Comparison of ENCODE assay signal across 19 cellular contexts in genomic region chr3:60140160-60140559, GRCh38.
A peak's percentile ranks its signal among the peaks of the same experiment; 100 is the strongest.
DNase-seq lines count a peak whose midpoint lies in the region; ATAC-seq, FAIRE-seq and TF ChIP-seq lines count a peak whose summit lies in the region.
"Had no signal": no experiment of that assay in that cellular context is flagged by ENCODE, and none has a peak within 500 bp of the region (broad histone marks: within the 10 kb centered on the region; RNA-seq: fewer than 3 reads in every experiment).

No MANE protein-coding gene starts in this region.

- intact Hi-C loops in activated CD4-positive, alpha-beta memory T cell treated with anti-CD3 and anti-CD28 coated beads for 36 hours (cut with micrococcal nuclease), result no loop called here
- intact Hi-C loops in esophagus muscularis mucosa (cut with DNase I) (no loop called here), left lung (cut with DNase I) (no loop called here), HepG2 (cut with micrococcal nuclease; ENCODE audit: unreplicated experiment) (no loop called here)

- H3K36me3 Mint-ChIP-seq in activated CD4-positive, alpha-beta memory T cell treated with anti-CD3 and anti-CD28 coated beads for 36 hours, result no peaks in the 10 kb centered on the region
- H3K36me3 Mint-ChIP-seq in activated CD4-positive, alpha-beta memory T cell treated with anti-CD3 and anti-CD28 coated beads, Interleukin-2, amount 10 ng/mL, durations not matched to agents 7 days and 5 days (ENCODE audit: low read depth), result no peaks in the 10 kb centered on the region
- H3K36me3 Mint-ChIP-seq in activated naive CD8-positive, alpha-beta T cell treated with anti-CD3 and anti-CD28 coated beads, Interleukin-2, amount 50 U/mL, for 24 hours (ENCODE audit: low read depth), result no peaks in the 10 kb centered on the region
- H3K36me3 Mint-ChIP-seq in activated naive CD8-positive, alpha-beta T cell treated with anti-CD3 and anti-CD28 coated beads for 36 hours, result no peaks in the 10 kb centered on the region
- H3K36me3 Mint-ChIP-seq: CD8-positive, alpha-beta T cell had no signal

- H3K27me3 ChIP-seq in esophagus muscularis mucosa, result no peaks in the 10 kb centered on the region
- no peaks in the 10 kb centered on the region for H3K27me3 ChIP-seq in left lung
- no peaks in the 10 kb centered on the region for H3K27me3 ChIP-seq in HepG2 (ENCODE audit: control insufficient read depth in 1 of 2, insufficient read depth in 2 of 2, low read length in 2 of 2)
- H3K27me3 ChIP-seq: BLaER1 treated with 17β-estradiol and CSF1 and Interleukin-3, amounts not matched to agents 10 nM and 100 nM had no signal

- no peak for TF ChIP-seq CTCF in esophagus muscularis mucosa (IDR thresholded peaks at IDR 0.05)
- TF ChIP-seq CTCF in left lung (IDR thresholded peaks at IDR 0.05), result no peak
- TF ChIP-seq CTCF in HepG2 (CRISPR knock-in tag; IDR thresholded peaks at IDR 0.05), result no peak

- TF ChIP-seq POLR2A in esophagus muscularis mucosa (IDR thresholded peaks at IDR 0.05; ENCODE audit: low read depth) (no peak), HepG2 (IDR thresholded peaks at IDR 0.05; ENCODE audit: insufficient read depth in 1 of 2, low read depth in 2 of 2, low read length in 2 of 2) (no peak)

- H2AFZ ChIP-seq in HepG2 (ENCODE audit: low read length), result no peak overlapping the region

- H3K27ac Mint-ChIP-seq in activated CD4-positive, alpha-beta memory T cell treated with anti-CD3 and anti-CD28 coated beads for 36 hours, result no peak overlapping the region
- no peak overlapping the region for H3K27ac Mint-ChIP-seq in activated CD4-positive, alpha-beta memory T cell treated with anti-CD3 and anti-CD28 coated beads, Interleukin-2, amount 10 ng/mL, durations not matched to agents 7 days and 5 days
- H3K27ac Mint-ChIP-seq in activated naive CD8-positive, alpha-beta T cell treated with anti-CD3 and anti-CD28 coated beads, Interleukin-2, amount 50 U/mL, for 24 hours, result no peak overlapping the region
- no peak overlapping the region for H3K27ac Mint-ChIP-seq in activated naive CD8-positive, alpha-beta T cell treated with anti-CD3 and anti-CD28 coated beads for 36 hours
- H3K27ac Mint-ChIP-seq: B cell; CD8-positive, alpha-beta T cell; H9 had no signal

- H3K4me2 ChIP-seq in HepG2 (ENCODE audit: low read depth, low read length), result no peak overlapping the region
- H3K4me2 ChIP-seq: BLaER1 treated with 17β-estradiol and CSF1 and Interleukin-3, amounts not matched to agents 10 nM and 100 nM had no signal

- H3K27me3 Mint-ChIP-seq in activated CD4-positive, alpha-beta memory T cell treated with anti-CD3 and anti-CD28 coated beads for 36 hours, result no peaks in the 10 kb centered on the region
- no peaks in the 10 kb centered on the region for H3K27me3 Mint-ChIP-seq in activated CD4-positive, alpha-beta memory T cell treated with anti-CD3 and anti-CD28 coated beads, Interleukin-2, amount 10 ng/mL, durations not matched to agents 7 days and 5 days
- no peaks in the 10 kb centered on the region for H3K27me3 Mint-ChIP-seq in activated naive CD8-positive, alpha-beta T cell treated with anti-CD3 and anti-CD28 coated beads, Interleukin-2, amount 50 U/mL, for 24 hours
- no peaks in the 10 kb centered on the region for H3K27me3 Mint-ChIP-seq in activated naive CD8-positive, alpha-beta T cell treated with anti-CD3 and anti-CD28 coated beads for 36 hours
- H3K27me3 Mint-ChIP-seq: B cell had no signal

- no peak overlapping the region for H3K9ac ChIP-seq in HepG2 (ENCODE audit: insufficient read depth, low read depth, low read length)
- H3K9ac ChIP-seq: BLaER1 treated with 17β-estradiol and CSF1 and Interleukin-3, amounts not matched to agents 10 nM and 100 nM had no signal

- no peak for TF ChIP-seq RAD21 in HepG2 (CRISPR knock-in tag; IDR thresholded peaks at IDR 0.05)

- H3K27ac ChIP-seq in esophagus muscularis mucosa (replicated peaks in 1 of 4) (no peak overlapping the region), left lung (no peak overlapping the region), HepG2 (ENCODE audit: extremely low read length, insufficient read depth, low read length) (no peak overlapping the region)
- H3K27ac ChIP-seq: BLaER1 treated with 17β-estradiol and CSF1 and Interleukin-3, amounts not matched to agents 10 nM and 100 nM had no signal

- in situ Hi-C loops in HepG2 (cut with HindIII; ENCODE audit: extremely low pct_ligation_motif_present, low pct_unique_long_range_greater_than_20kb), result no loop called here

- peaks cover 3% of the 10 kb centered on the region for H3K4me1 Mint-ChIP-seq in activated CD4-positive, alpha-beta memory T cell treated with anti-CD3 and anti-CD28 coated beads for 36 hours (ENCODE audit: low read depth)
- H3K4me1 Mint-ChIP-seq in activated CD4-positive, alpha-beta memory T cell treated with anti-CD3 and anti-CD28 coated beads, Interleukin-2, amount 10 ng/mL, durations not matched to agents 7 days and 5 days, result no peaks in the 10 kb centered on the region
- peaks cover 3% of the 10 kb centered on the region for H3K4me1 Mint-ChIP-seq in activated naive CD8-positive, alpha-beta T cell treated with anti-CD3 and anti-CD28 coated beads, Interleukin-2, amount 50 U/mL, for 24 hours
- H3K4me1 Mint-ChIP-seq in activated naive CD8-positive, alpha-beta T cell treated with anti-CD3 and anti-CD28 coated beads for 36 hours, result peaks cover 3% of the 10 kb centered on the region
- H3K4me1 Mint-ChIP-seq: B cell had no signal

- ATAC-seq in activated naive CD8-positive, alpha-beta T cell treated with anti-CD3 and anti-CD28 coated beads, Interleukin-2, amount 50 U/mL, for 24 hours, result peak; percentile 46
- no peak for ATAC-seq in left lung
- no peak for ATAC-seq in HepG2
- ATAC-seq: CD8-positive, alpha-beta T cell had no signal

- H3K4me3 Mint-ChIP-seq in activated CD4-positive, alpha-beta memory T cell treated with anti-CD3 and anti-CD28 coated beads for 36 hours, result no peak overlapping the region
- no peak overlapping the region for H3K4me3 Mint-ChIP-seq in activated CD4-positive, alpha-beta memory T cell treated with anti-CD3 and anti-CD28 coated beads, Interleukin-2, amount 10 ng/mL, durations not matched to agents 7 days and 5 days
- H3K4me3 Mint-ChIP-seq in activated naive CD8-positive, alpha-beta T cell treated with anti-CD3 and anti-CD28 coated beads, Interleukin-2, amount 50 U/mL, for 24 hours, result no peak overlapping the region
- no peak overlapping the region for H3K4me3 Mint-ChIP-seq in activated naive CD8-positive, alpha-beta T cell treated with anti-CD3 and anti-CD28 coated beads for 36 hours
- H3K4me3 Mint-ChIP-seq: B cell; CD8-positive, alpha-beta T cell; H9 had no signal

- no TSS peak for BruUV-seq in HepG2 (replicated peaks; lab: Mats Ljungman, UMichigan)

- no peaks in the 10 kb centered on the region for H3K9me3 Mint-ChIP-seq in activated CD4-positive, alpha-beta memory T cell treated with anti-CD3 and anti-CD28 coated beads for 36 hours
- H3K9me3 Mint-ChIP-seq in activated CD4-positive, alpha-beta memory T cell treated with anti-CD3 and anti-CD28 coated beads, Interleukin-2, amount 10 ng/mL, durations not matched to agents 7 days and 5 days, result peaks cover 8% of the 10 kb centered on the region
- peaks cover 4% of the 10 kb centered on the region for H3K9me3 Mint-ChIP-seq in activated naive CD8-positive, alpha-beta T cell treated with anti-CD3 and anti-CD28 coated beads, Interleukin-2, amount 50 U/mL, for 24 hours
- no peaks in the 10 kb centered on the region for H3K9me3 Mint-ChIP-seq in activated naive CD8-positive, alpha-beta T cell treated with anti-CD3 and anti-CD28 coated beads for 36 hours
- H3K9me3 Mint-ChIP-seq: CD8-positive, alpha-beta T cell; H9 had no signal

- CTCF ChIA-PET in activated CD4-positive, alpha-beta memory T cell treated with anti-CD3 and anti-CD28 coated beads for 36 hours (lab: Charles Lee), result interaction anchor here (0.7 kb wide), 2 partner anchors 60 to 1795 kb away, joined by 4 read pairs; no protein-coding TSS in a partner anchor
- CTCF ChIA-PET in activated CD4-positive, alpha-beta memory T cell treated with anti-CD3 and anti-CD28 coated beads, Interleukin-2, amount 10 ng/mL, durations not matched to agents 7 days and 5 days (lab: Charles Lee), result interaction anchor here (0.7 kb wide), 1 partner anchor 418 kb away, joined by 4 read pairs; no protein-coding TSS in a partner anchor
- CTCF ChIA-PET in HepG2 (lab: Yijun Ruan, JAX; ENCODE audit: low intra/inter-chr PET ratio, low total read pairs), result no interaction called here

- DNase-seq in activated CD4-positive, alpha-beta memory T cell treated with anti-CD3 and anti-CD28 coated beads for 36 hours, result peak; percentile 23
- DNase-seq in activated CD4-positive, alpha-beta memory T cell treated with anti-CD3 and anti-CD28 coated beads, Interleukin-2, amount 10 ng/mL, durations not matched to agents 7 days and 5 days, result no peak
- no peak for DNase-seq in activated naive CD8-positive, alpha-beta T cell treated with anti-CD3 and anti-CD28 coated beads, Interleukin-2, amount 50 U/mL, for 24 hours
- DNase-seq in activated naive CD8-positive, alpha-beta T cell treated with anti-CD3 and anti-CD28 coated beads for 36 hours, result no peak
- DNase-seq in OCI-M1 (lab: John Stamatoyannopoulos, UW) (peak; percentile 1), esophagus muscularis mucosa (ENCODE audit: extremely low spot score) (peak; percentile 75), left lung (no peak), HepG2 (ENCODE audit: low spot score) (no peak)
- DNase-seq: Calu3; CD8-positive, alpha-beta T cell; DMS79 treated with DMSO at 0.1 percent for 48 hours; GF-D8; H9 had no signal

- H3K4me3 ChIP-seq in esophagus muscularis mucosa (no peak overlapping the region), left lung (no peak overlapping the region), HepG2 (replicated peaks in 1 of 3; ENCODE audit: insufficient read depth in 1 of 3, low read depth in 2 of 3, low read length in 3 of 3) (no peak overlapping the region)
- H3K4me3 ChIP-seq: BLaER1 treated with 17β-estradiol and CSF1 and Interleukin-3, amounts not matched to agents 10 nM and 100 nM had no signal

- no peaks in the 10 kb centered on the region for H3K79me2 ChIP-seq in HepG2 (ENCODE audit: insufficient read depth, low read length)

- no peak for FAIRE-seq in HepG2 (lab: Jason Lieb, UNC)
- FAIRE-seq: GM12891, GM19239, H1, HTR-8/SVneo had no signal

- H3K9me3 ChIP-seq in esophagus muscularis mucosa (no peaks in the 10 kb centered on the region), left lung (no peaks in the 10 kb centered on the region), HepG2 (ENCODE audit: low read length) (no peaks in the 10 kb centered on the region)
- H3K9me3 ChIP-seq: BLaER1 treated with 17β-estradiol and CSF1 and Interleukin-3, amounts not matched to agents 10 nM and 100 nM had no signal

- H4K20me1 ChIP-seq in HepG2 (ENCODE audit: insufficient read depth, low read length), result no peaks in the 10 kb centered on the region
- H4K20me1 ChIP-seq: BLaER1 treated with 17β-estradiol and CSF1 and Interleukin-3, amounts not matched to agents 10 nM and 100 nM had no signal

- no peaks in the 10 kb centered on the region for H3K4me1 ChIP-seq in esophagus muscularis mucosa
- H3K4me1 ChIP-seq in left lung, result no peaks in the 10 kb centered on the region
- H3K4me1 ChIP-seq in HepG2 (ENCODE audit: insufficient read depth, low read length), result no peaks in the 10 kb centered on the region

- POLR2A ChIA-PET in activated CD4-positive, alpha-beta memory T cell treated with anti-CD3 and anti-CD28 coated beads for 36 hours (lab: Charles Lee), result interaction anchor here (0.6 kb wide), 1 partner anchor 33 kb away, joined by 4 read pairs; no protein-coding TSS in a partner anchor
- POLR2A ChIA-PET in activated CD4-positive, alpha-beta memory T cell treated with anti-CD3 and anti-CD28 coated beads, Interleukin-2, amount 10 ng/mL, durations not matched to agents 7 days and 5 days (lab: Charles Lee), result no interaction called here
- POLR2A ChIA-PET in HepG2 (lab: Yijun Ruan, JAX), result no interaction called here

- TF ChIP-seq EP300 in esophagus muscularis mucosa (IDR thresholded peaks at IDR 0.05) (no peak), HepG2 (IDR thresholded peaks at IDR 0.05; ENCODE audit: low read depth in 2 of 2, low read length in 2 of 2) (no peak), HepG2 (CRISPR knock-in tag; IDR thresholded peaks at IDR 0.05; ENCODE audit: borderline replicate concordance) (no peak)

- H3K36me3 ChIP-seq in esophagus muscularis mucosa (no peaks in the 10 kb centered on the region), left lung (no peaks in the 10 kb centered on the region), HepG2 (replicated peaks in 1 of 2; ENCODE audit: control insufficient read depth in 1 of 2, insufficient read depth in 2 of 2, low read length in 2 of 2) (no peaks in the 10 kb centered on the region)
- H3K36me3 ChIP-seq: BLaER1 treated with 17β-estradiol and CSF1 and Interleukin-3, amounts not matched to agents 10 nM and 100 nM had no signal

- 85% methylated on average over 1 of the region's 1 CpG for WGBS in esophagus muscularis mucosa
- whole genome bisulfite sequencing in HepG2 (ENCODE audit: low lambda C conversion rate), result 9% methylated on average over 1 of the region's 1 CpG

Comparison
In these comparisons a context has a peak if more than half of its experiments do, and no peak if none do; other contexts are left out.
1. DNase-seq: peak in activated CD4-positive, alpha-beta memory T cell treated with anti-CD3 and anti-CD28 coated beads for 36 hours (single experiment), OCI-M1 (single experiment) and esophagus muscularis mucosa (single experiment); none in activated CD4-positive, alpha-beta memory T cell treated with anti-CD3 and anti-CD28 coated beads, Interleukin-2, amount 10 ng/mL, durations not matched to agents 7 days and 5 days (single experiment), activated naive CD8-positive, alpha-beta T cell treated with anti-CD3 and anti-CD28 coated beads, Interleukin-2, amount 50 U/mL, for 24 hours (single experiment), activated naive CD8-positive, alpha-beta T cell treated with anti-CD3 and anti-CD28 coated beads for 36 hours (single experiment), left lung (0 of 2) and HepG2 (single experiment).